ENCODE assay signal across 10 cellular contexts in genomic region chr20:31516651-31517050, GRCh38. TPM values are rescaled to one million over a fixed set of nuclear protein-coding genes. Genes with fewer than 3 reads are reported as not detected.
DNase-seq lines count a peak whose midpoint lies in the region; ATAC-seq and TF ChIP-seq lines count a peak whose summit lies in the region.
"Had no signal": no experiment of that assay in that cellular context is flagged by ENCODE, and none has a peak within 500 bp of the region (broad histone marks: within the 10 kb centered on the region; RNA-seq: fewer than 3 reads in every experiment).

No MANE protein-coding gene starts in this region.

- H3K9me3 Mint-ChIP-seq in activated CD4-positive, alpha-beta T cell treated with anti-CD3 and anti-CD28 coated beads for 36 hours (ENCODE audit: low read depth): no peaks in the 10 kb centered on the region
- no peaks in the 10 kb centered on the region for H3K9me3 Mint-ChIP-seq in activated naive CD8-positive, alpha-beta T cell treated with anti-CD3 and anti-CD28 coated beads, Interleukin-2, amount 50 U/mL, for 24 hours

- peak; percentile 41 for ATAC-seq in activated CD4-positive, alpha-beta T cell treated with anti-CD3 and anti-CD28 coated beads for 36 hours
- no peak for ATAC-seq in HCT116
- ATAC-seq in activated naive CD8-positive, alpha-beta T cell treated with anti-CD3 and anti-CD28 coated beads, Interleukin-2, amount 50 U/mL, for 24 hours: peak; percentile 6
- ATAC-seq in GM18873 (IDR thresholded peaks at IDR 0.05; ENCODE audit: low FRiP score, unreplicated experiment): no peak

- H3K4me1 ChIP-seq in HCT116 (ENCODE audit: control insufficient read depth in 1 of 2, insufficient read depth in 2 of 2, low read length in 2 of 2) (peaks cover 18 to 33% of the 10 kb centered on the region in 2 experiments), neutrophil (ENCODE audit: control insufficient read depth in 1 of 2, insufficient read depth in 1 of 2, low read depth in 1 of 2, low read length in 1 of 2) (peaks cover 71 to 76% of the 10 kb centered on the region in 2 experiments)

- peak overlapping the region; percentile 98 for H3K4me2 ChIP-seq in HCT116 (ENCODE audit: low read length)

- H3K4me3 ChIP-seq in HCT116 (replicated peaks in 1 of 2; ENCODE audit: low read depth in 1 of 2, low read length in 2 of 2) (no peak overlapping the region), neutrophil (ENCODE audit: low read depth in 1 of 2, low read length in 1 of 2) (peak overlapping the region; percentile 81 to 96)

- BruUV-seq in HCT116 (replicated peaks; lab: Mats Ljungman, UMichigan): no TSS peak

- H2AFZ ChIP-seq in HCT116 (ENCODE audit: low read depth, low read length, poor library complexity, severe bottlenecking): no peak overlapping the region

- no peak for TF ChIP-seq RAD21 in HCT116 (IDR thresholded peaks at IDR 0.05; ENCODE audit: low read depth)

- no peaks in the 10 kb centered on the region for H3K9me3 ChIP-seq in HCT116 (ENCODE audit: control insufficient read depth in 1 of 2, insufficient read depth in 1 of 2, low read depth in 1 of 2, low read length in 2 of 2)
- no peaks in the 10 kb centered on the region for H3K9me3 ChIP-seq in neutrophil

- no peaks in the 10 kb centered on the region for H3K27me3 Mint-ChIP-seq in activated CD4-positive, alpha-beta T cell treated with anti-CD3 and anti-CD28 coated beads for 36 hours
- no peaks in the 10 kb centered on the region for H3K27me3 Mint-ChIP-seq in activated naive CD8-positive, alpha-beta T cell treated with anti-CD3 and anti-CD28 coated beads, Interleukin-2, amount 50 U/mL, for 24 hours

- peaks cover 22% of the 10 kb centered on the region for H3K4me1 Mint-ChIP-seq in activated CD4-positive, alpha-beta T cell treated with anti-CD3 and anti-CD28 coated beads for 36 hours
- peaks cover 29% of the 10 kb centered on the region for H3K4me1 Mint-ChIP-seq in activated naive CD8-positive, alpha-beta T cell treated with anti-CD3 and anti-CD28 coated beads, Interleukin-2, amount 50 U/mL, for 24 hours

- H3K79me2 ChIP-seq in HCT116 (ENCODE audit: insufficient read depth, low read length): peaks cover 74% of the 10 kb centered on the region

- H3K9me2 ChIP-seq in HCT116 (ENCODE audit: insufficient read depth): no peaks in the 10 kb centered on the region

- peak overlapping the region; percentile 72; the same call in 1 of the 2 replicates for H3K27ac ChIP-seq in HCT116 (ENCODE audit: low read depth, low read length)
- peak overlapping the region; percentile 94 for H3K27ac ChIP-seq in neutrophil
- H3K27ac ChIP-seq: foreskin keratinocyte had no signal

- no peak overlapping the region for H3K27ac Mint-ChIP-seq in activated CD4-positive, alpha-beta T cell treated with anti-CD3 and anti-CD28 coated beads for 36 hours
- no peak overlapping the region for H3K27ac Mint-ChIP-seq in activated naive CD8-positive, alpha-beta T cell treated with anti-CD3 and anti-CD28 coated beads, Interleukin-2, amount 50 U/mL, for 24 hours

- POLR2A ChIA-PET in activated CD4-positive, alpha-beta T cell treated with anti-CD3 and anti-CD28 coated beads for 36 hours (lab: Charles Lee): interaction anchor here (1.0 kb wide), 1 partner anchor 56 kb away, joined by 3 read pairs; no protein-coding TSS in a partner anchor
- POLR2A ChIA-PET in HCT116 (lab: Charles Lee): no interaction called here

- H3K36me3 Mint-ChIP-seq in activated CD4-positive, alpha-beta T cell treated with anti-CD3 and anti-CD28 coated beads for 36 hours (ENCODE audit: low read depth): peaks cover 15% of the 10 kb centered on the region
- peaks cover 17% of the 10 kb centered on the region for H3K36me3 Mint-ChIP-seq in activated naive CD8-positive, alpha-beta T cell treated with anti-CD3 and anti-CD28 coated beads, Interleukin-2, amount 50 U/mL, for 24 hours (ENCODE audit: low read depth)

- TF ChIP-seq CTCF in HCT116 (IDR thresholded peaks at IDR 0.05 in 2 of 3, conservative IDR thresholded peaks at IDR 0.05 in 1 of 3; ENCODE audit: borderline replicate concordance in 1 of 3, insufficient read depth in 1 of 3, low read depth in 2 of 3, low read length in 2 of 3) (no peak), neutrophil (IDR thresholded peaks at IDR 0.05) (no peak)

- no peaks in the 10 kb centered on the region for H4K20me1 ChIP-seq in HCT116 (ENCODE audit: insufficient read depth)

- 0 out of 2 replicates have a peak overlapping the region, but pooled peaks have one; percentile 96 for H3K9ac ChIP-seq in HCT116 (ENCODE audit: low read length)

- CTCF ChIA-PET in activated CD4-positive, alpha-beta T cell treated with anti-CD3 and anti-CD28 coated beads for 36 hours (lab: Charles Lee): no interaction called here
- CTCF ChIA-PET in HCT116 (lab: Charles Lee): no interaction called here

- intact Hi-C loops in activated CD4-positive, alpha-beta T cell treated with anti-CD3 and anti-CD28 coated beads for 36 hours (cut with DNase I, micrococcal nuclease): no loop called here
- intact Hi-C loops in HCT116 (cut with micrococcal nuclease): no loop called here

- H3K36me3 ChIP-seq in HCT116 (ENCODE audit: control insufficient read depth in 1 of 2, insufficient read depth in 2 of 2, low read length in 2 of 2): peaks cover 14 to 23% of the 10 kb centered on the region in 2 experiments; a peak in 2 of 4 replicates
- no peaks in the 10 kb centered on the region for H3K36me3 ChIP-seq in neutrophil

- RAD21 ChIA-PET in HCT116 (lab: Charles Lee; ENCODE audit: low non-redundant PET in 1 of 2, low total read pairs in 2 of 2, uncharacterized antibody in 2 of 2, unreplicated experiment in 2 of 2): no interaction called here

- DNase-seq in activated CD4-positive, alpha-beta T cell treated with anti-CD3 and anti-CD28 coated beads for 36 hours: peak; percentile 56
- DNase-seq in activated CD4-positive, alpha-beta T cell treated with anti-CD3 and anti-CD28 coated beads for 4 hours: no peak
- no peak for DNase-seq in HCT116 (ENCODE audit: low read depth, low spot score)
- DNase-seq in activated naive CD8-positive, alpha-beta T cell treated with anti-CD3 and anti-CD28 coated beads, Interleukin-2, amount 50 U/mL, for 24 hours: no peak
- DNase-seq in T-helper 9 cell: no peak
- no peak for DNase-seq in stimulated activated CD8-positive, alpha-beta memory T cell treated with anti-CD3 and anti-CD28 coated beads, Interleukin-4, amount 100 ng/mL, for 48 hours
- DNase-seq: NCI-H774 had no signal

- TF ChIP-seq POLR2A in HCT116 (IDR thresholded peaks at IDR 0.05; ENCODE audit: borderline replicate concordance, extremely low read depth, insufficient read depth, insufficient read length): no peak

- no peaks in the 10 kb centered on the region for H3K27me3 ChIP-seq in HCT116 (ENCODE audit: insufficient read depth, low read length)
- no peaks in the 10 kb centered on the region for H3K27me3 ChIP-seq in neutrophil
- H3K27me3 ChIP-seq: foreskin keratinocyte had no signal

- H3K4me3 Mint-ChIP-seq in activated CD4-positive, alpha-beta T cell treated with anti-CD3 and anti-CD28 coated beads for 36 hours: no peak overlapping the region
- H3K4me3 Mint-ChIP-seq in activated naive CD8-positive, alpha-beta T cell treated with anti-CD3 and anti-CD28 coated beads, Interleukin-2, amount 50 U/mL, for 24 hours: no peak overlapping the region

TF ChIP-seq in HCT116, 20 proteins besides CTCF, POLR2A, EP300 and RAD21 (continues in another document):
- TF ChIP-seq EZH2phosphoT487 (IDR thresholded peaks at IDR 0.05; ENCODE audit: borderline replicate concordance) (no peak), CEBPB (IDR thresholded peaks at IDR 0.05; ENCODE audit: low read depth) (no peak), YY1 (IDR thresholded peaks at IDR 0.05; ENCODE audit: extremely low read depth, insufficient replicate concordance, low read depth, low read length) (no peak), ZNF274 (IDR thresholded peaks at IDR 0.05; ENCODE audit: low read depth, low read length) (no peak), POLR2AphosphoS5 (IDR thresholded peaks at IDR 0.05; ENCODE audit: low read depth, low read length) (no peak), REST (IDR thresholded peaks at IDR 0.05; ENCODE audit: low read depth) (no peak)

RNA-seq across cellular contexts. Expression of gene HM13, which starts 2.4 kb away (rescaled TPM):
- total RNA-seq in activated CD4-positive, alpha-beta T cell treated with anti-CD3 and anti-CD28 coated beads for 36 hours: 100 to 1,000 TPM; 108 to 111 TPM
- 183 TPM for total RNA-seq in HCT116 (2021; ENCODE audit: unreplicated experiment)
- polyA plus RNA-seq in HCT116 (2012): 181 and 193 TPM in 2 replicates

RNA-seq across cellular contexts. Expression of gene REM1, which starts 41.6 kb away (rescaled TPM):
- total RNA-seq in activated CD4-positive, alpha-beta T cell treated with anti-CD3 and anti-CD28 coated beads for 36 hours: not detected
- not detected for total RNA-seq in HCT116 (2021; ENCODE audit: unreplicated experiment)
- not detected in 2 replicates for polyA plus RNA-seq in HCT116 (2012)
- total RNA-seq: foreskin keratinocyte had no signal
- polyA plus RNA-seq: foreskin keratinocyte had no signal

RNA-seq across cellular contexts. Expression of gene DEFB124, which starts 41.7 kb away (rescaled TPM):
- not detected for total RNA-seq in activated CD4-positive, alpha-beta T cell treated with anti-CD3 and anti-CD28 coated beads for 36 hours
- total RNA-seq in HCT116 (2021; ENCODE audit: unreplicated experiment): not detected
- polyA plus RNA-seq in HCT116 (2012): not detected in 2 replicates
- total RNA-seq: foreskin keratinocyte had no signal
- polyA plus RNA-seq: foreskin keratinocyte had no signal

Comparison
In these comparisons a context has a peak if more than half of its experiments do, and no peak if none do; other contexts are left out.
1. ATAC-seq: peak in activated CD4-positive, alpha-beta T cell treated with anti-CD3 and anti-CD28 coated beads for 36 hours (single experiment) and activated naive CD8-positive, alpha-beta T cell treated with anti-CD3 and anti-CD28 coated beads, Interleukin-2, amount 50 U/mL, for 24 hours (single experiment); none in HCT116 (single experiment) and GM18873 (single experiment).
2. H3K4me3 ChIP-seq: peak in neutrophil (2 of 2); none in HCT116 (0 of 2).